In the genomic region with DNA sequence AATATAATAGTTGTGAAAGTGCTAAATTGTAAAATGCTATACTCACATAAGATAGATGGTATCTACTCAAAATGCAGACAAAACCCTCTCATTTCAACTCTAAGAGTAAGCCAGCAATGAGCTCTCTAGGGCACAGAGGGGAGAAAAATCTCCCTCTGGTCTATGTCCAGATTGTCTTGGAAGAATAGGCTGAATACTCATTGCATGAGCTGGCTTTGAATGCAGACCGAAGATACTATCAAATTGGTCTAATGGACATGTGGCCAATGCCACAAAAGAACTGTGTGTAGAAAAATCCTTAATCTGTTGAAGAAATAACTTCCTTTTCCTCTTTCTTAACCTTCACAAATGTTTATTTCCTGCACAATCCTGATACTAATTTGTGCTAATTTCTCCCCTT, we compare ENCODE assay signal across 11 cellular contexts. TPM values are rescaled to one million over a fixed set of nuclear protein-coding genes. Genes with fewer than 3 reads are reported as not detected.
DNase-seq lines count a peak whose midpoint lies in the region; ATAC-seq and TF ChIP-seq lines count a peak whose summit lies in the region.
"Had no signal": no experiment of that assay in that cellular context is flagged by ENCODE, and none has a peak within 500 bp of the region (broad histone marks: within the 10 kb centered on the region; RNA-seq: fewer than 3 reads in every experiment).

No MANE protein-coding gene starts in this region.

- peaks cover 21% of the 10 kb centered on the region; the same call in 1 of the 2 replicates for H3K79me2 ChIP-seq in DND-41 (ENCODE audit: insufficient read depth, low read length)
- 0 out of 2 replicates have a peak, but pooled peaks cover 6% of the 10 kb centered on the region for H3K79me2 ChIP-seq in Loucy (ENCODE audit: insufficient read depth, low read length)

- H3K4me3 ChIP-seq in DND-41 (ENCODE audit: low read depth in 1 of 2, low read length in 2 of 2) (peak overlapping the region in 1 of 2 experiments; percentile 27; a peak in 1 of 4 replicates), Loucy (ENCODE audit: low read length, poor library complexity, severe bottlenecking) (peak overlapping the region; percentile 62), body of pancreas (no peak overlapping the region)
- H3K4me3 ChIP-seq: ovary had no signal

- peak overlapping the region in 4 of 5 experiments; percentile 33 to 70 (median 48) for H3K27ac Mint-ChIP-seq in brain

- H3K9me2 ChIP-seq in Loucy (replicated peaks; ENCODE audit: low read depth, low read length), result no peaks in the 10 kb centered on the region

- DNase-seq in DND-41 (no peak), non-pigmented ciliary epithelial cell (ENCODE audit: low read depth) (peak; percentile 18), DMS53 treated with DMSO at 0.1 percent for 48 hours (lab: John Stamatoyannopoulos, UW; ENCODE audit: unreplicated experiment) (no peak), body of pancreas (no peak)
- DNase-seq in activated CD8-positive, alpha-beta memory T cell treated with anti-CD3 and anti-CD28 coated beads, Interleukin-2, amount 50 U/mL, for 48 hours, result no peak
- DNase-seq: activated effector memory CD4-positive, alpha-beta T cell treated with Interleukin-2 at 50 U/mL for 16 hours; hypothalamus; ovary had no signal

- H3K9ac ChIP-seq in DND-41 (ENCODE audit: low read depth, low read length) (no peak overlapping the region), Loucy (ENCODE audit: low read depth, low read length, poor library complexity, severe bottlenecking) (no peak overlapping the region)

- H3K27me3 ChIP-seq in DND-41 (ENCODE audit: insufficient read depth, low read length, poor library complexity), result no peaks in the 10 kb centered on the region
- H3K27me3 ChIP-seq in Loucy (ENCODE audit: insufficient read depth, low read length, poor library complexity, severe bottlenecking), result no peaks in the 10 kb centered on the region
- H3K27me3 ChIP-seq in body of pancreas, result no peaks in the 10 kb centered on the region
- H3K27me3 ChIP-seq: ovary had no signal

- TF ChIP-seq CTCF in DND-41 (IDR thresholded peaks at IDR 0.05; ENCODE audit: borderline replicate concordance, extremely low read depth, low read length, poor library complexity, severe bottlenecking) (no peak), Loucy (conservative IDR thresholded peaks at IDR 0.05; ENCODE audit: low read length) (no peak), brain (conservative IDR thresholded peaks at IDR 0.05) (no peak), body of pancreas (IDR thresholded peaks at IDR 0.05) (no peak)

- H3K27me3 Mint-ChIP-seq in brain, result no peaks in the 10 kb centered on the region

- H3K9me3 Mint-ChIP-seq in brain, result peaks cover 0 to 4% (median 0%) of the 10 kb centered on the region in 5 experiments

- no peak overlapping the region for H2AFZ ChIP-seq in DND-41 (ENCODE audit: low read depth, low read length)
- no peak overlapping the region for H2AFZ ChIP-seq in Loucy (ENCODE audit: low read length)

- peaks cover 13% of the 10 kb centered on the region for H3K36me3 Mint-ChIP-seq in brain

- H3K27ac ChIP-seq in DND-41 (ENCODE audit: low read length) (no peak overlapping the region; the same call in 1 of the 2 replicates), body of pancreas (peak overlapping the region in 1 of 4 donors; percentile 6)

- H4K20me1 ChIP-seq in DND-41 (ENCODE audit: insufficient read depth, low read length), result no peaks in the 10 kb centered on the region
- H4K20me1 ChIP-seq in Loucy (ENCODE audit: insufficient read depth, low read length, poor library complexity, severe bottlenecking), result no peaks in the 10 kb centered on the region

- peaks cover 15% of the 10 kb centered on the region; the same call in 1 of the 2 replicates for H3K36me3 ChIP-seq in DND-41 (ENCODE audit: insufficient read depth, low read length)
- H3K36me3 ChIP-seq in Loucy (ENCODE audit: insufficient read depth, low read length), result no peaks in the 10 kb centered on the region
- H3K36me3 ChIP-seq in body of pancreas (replicated peaks in 1 of 2; ENCODE audit: insufficient read depth in 1 of 2, low read depth in 2 of 2), result no peaks in the 10 kb centered on the region
- H3K36me3 ChIP-seq: ovary had no signal

- H3F3A ChIP-seq in Loucy (ENCODE audit: low read depth), result no peaks in the 10 kb centered on the region

- intact Hi-C loops in body of pancreas (cut with DNase I), result no loop called here

- H3K4me1 ChIP-seq in DND-41 (ENCODE audit: insufficient read depth, low read length), result peaks cover 40% of the 10 kb centered on the region
- H3K4me1 ChIP-seq in Loucy (ENCODE audit: insufficient read depth, low read length, poor library complexity, severe bottlenecking), result peaks cover 15% of the 10 kb centered on the region
- H3K4me1 ChIP-seq in body of pancreas, result peaks cover 27% of the 10 kb centered on the region

- ATAC-seq in DND-41 (ENCODE audit: insufficient read depth, low read depth), result no peak
- ATAC-seq in GM21529 (IDR thresholded peaks at IDR 0.05; ENCODE audit: unreplicated experiment), result no peak
- ATAC-seq in body of pancreas, result no peak

- peaks cover 35% of the 10 kb centered on the region for H3K4me1 Mint-ChIP-seq in brain

- no peak for TF ChIP-seq POLR2A in body of pancreas (IDR thresholded peaks at IDR 0.05)

- H3K4me3 Mint-ChIP-seq in brain, result peak overlapping the region; percentile 41 to 80 (median 65)

- H3K4me2 ChIP-seq in DND-41 (ENCODE audit: insufficient read depth, low read length) (peak overlapping the region; percentile 50), Loucy (ENCODE audit: low read depth, low read length, poor library complexity, severe bottlenecking) (peak overlapping the region; percentile 79)

- 54 to 75% methylated on average over 1 of the region's 1 CpG for WGBS in body of pancreas, 2 donors

- H3K9me3 ChIP-seq in DND-41 (ENCODE audit: insufficient read depth, low read length, severe bottlenecking) (no peaks in the 10 kb centered on the region), Loucy (ENCODE audit: insufficient read depth, low read depth, low read length) (no peaks in the 10 kb centered on the region), body of pancreas (no peaks in the 10 kb centered on the region)
- H3K9me3 ChIP-seq: ovary had no signal

RNA-seq across cellular contexts. Expression of gene ZXDA, which starts 3.5 kb away (rescaled TPM):
- polyA plus RNA-seq in brain (ENCODE audit: insufficient read depth, low read depth, low replicate concordance), result 1.1 TPM
- 1 to 10 TPM; 7.0 to 7.6 TPM for total RNA-seq in body of pancreas
